Comparison of ENCODE assay signal across 24 cellular contexts in the genomic region with DNA sequence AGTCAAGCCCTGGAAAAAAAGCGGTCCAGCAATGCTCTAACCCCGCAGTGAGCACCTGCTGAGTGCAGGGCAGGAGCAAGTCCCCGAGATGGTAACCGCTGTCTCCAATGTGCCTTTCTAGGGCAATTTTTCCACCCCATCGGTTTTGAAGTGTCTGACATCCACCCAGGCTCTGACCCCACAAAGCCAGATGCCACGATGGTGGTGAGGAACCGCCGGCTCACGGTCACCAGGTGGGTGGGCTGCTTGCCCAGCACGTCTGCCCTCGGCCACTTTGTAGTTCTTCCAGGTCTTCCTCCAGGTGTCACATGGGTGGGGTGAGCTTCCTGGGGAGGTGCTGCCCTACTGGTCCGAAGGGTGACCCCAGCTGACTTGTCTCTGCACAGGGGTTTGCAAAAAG. TPM values are rescaled to one million over a fixed set of nuclear protein-coding genes. Genes with fewer than 3 reads are reported as not detected.
"Had no signal": no experiment of that assay in that cellular context is flagged by ENCODE, and none has a peak within 500 bp of the region (broad histone marks: within the 10 kb centered on the region; RNA-seq: fewer than 3 reads in every experiment).

No MANE protein-coding gene starts in this region.

- H3K36me3 ChIP-seq: SJCRH30 had no signal

- H3K9me3 ChIP-seq: SJCRH30 had no signal

- H3K4me3 ChIP-seq: SJCRH30 had no signal

- H3K27me3 ChIP-seq: SJCRH30 had no signal

- H3K27ac ChIP-seq: HL-60, KMS-11, RWPE1, SJCRH30 had no signal

- FAIRE-seq: RCC 7860 had no signal

- H3K4me1 ChIP-seq: SJCRH30 had no signal

- ATAC-seq: SK-N-SH treated with all-trans-retinoic acid at 6 μM for 48 hours had no signal

- DNase-seq: IMR-90, Kasumi-1, MV-4-11, NCI-H1048, NCI-H1105, NCI-H1417, NCI-H1436 treated with DMSO at 0.1 percent for 48 hours, NCI-H1694, NCI-H187 treated with DMSO at 0.1 percent for 48 hours, NCI-H2029 treated with DMSO at 0.1 percent for 48 hours, NCI-H2171 treated with DMSO at 0.1 percent for 48 hours, NCI-H345, NCI-H446 treated with DMSO at 0.1 percent for 48 hours, NCI-H510A treated with DMSO at 0.1 percent for 48 hours, NCI-H526, NCI-H82, SHP77 treated with DMSO at 0.1 percent for 48 hours, SJCRH30 had no signal

RNA-seq across cellular contexts. Expression of a gene that starts 3.2 kb away (rescaled TPM):
- total RNA-seq: M059J, SJCRH30 had no signal

RNA-seq across cellular contexts. Expression of a gene that starts 14.0 kb away (rescaled TPM):
- total RNA-seq: IMR-90, M059J had no signal

RNA-seq across cellular contexts. Expression of a gene that starts 39.1 kb away (rescaled TPM):
- total RNA-seq: SJCRH30 had no signal

RNA-seq across cellular contexts. Expression of a gene that starts 43.4 kb away (rescaled TPM):
- total RNA-seq: IMR-90 had no signal
